25 cellular contexts compared by ENCODE assay signal in the genomic region with DNA sequence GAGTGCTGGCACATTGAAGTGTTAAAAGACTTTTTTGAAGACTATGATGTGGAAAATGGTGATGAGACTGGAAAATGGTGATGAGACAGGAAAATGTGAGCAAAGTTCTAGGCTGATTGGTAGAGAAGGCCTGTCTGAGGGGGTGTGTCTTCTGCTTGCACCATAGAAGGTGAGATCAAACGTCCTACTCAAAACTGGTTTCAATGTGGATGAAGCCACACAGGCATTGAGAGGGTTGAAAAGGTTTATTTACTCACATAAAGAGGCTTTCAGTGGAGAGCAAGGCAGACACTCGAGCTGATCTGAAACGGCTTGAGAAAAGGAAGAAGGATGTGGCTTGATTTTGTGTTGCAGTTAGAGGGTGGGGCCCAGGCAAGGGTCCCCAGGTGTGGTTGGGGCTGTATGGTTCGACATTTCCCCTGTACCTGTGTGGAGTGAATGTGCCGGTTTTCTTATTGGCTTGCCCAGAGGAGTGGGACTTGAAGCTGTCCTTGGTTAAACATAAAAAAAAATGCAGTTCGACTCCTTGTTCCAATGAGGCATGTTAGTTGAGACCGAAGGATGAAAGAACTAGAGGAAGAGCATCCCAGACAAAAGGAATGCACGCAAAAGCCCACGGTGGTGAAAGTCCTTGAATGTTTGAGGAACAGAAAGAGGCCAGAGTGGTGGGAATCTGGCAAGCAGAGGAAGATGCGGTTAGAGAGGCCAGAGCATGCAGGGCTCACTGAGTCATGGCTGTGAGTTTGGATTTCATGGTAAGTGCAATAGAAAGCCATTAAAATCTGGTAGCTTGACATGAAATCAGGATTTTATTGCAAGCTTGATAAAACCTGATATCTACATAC.
DNase-seq lines count a peak whose midpoint lies in the region; ATAC-seq, FAIRE-seq and TF ChIP-seq lines count a peak whose summit lies in the region.
"Had no signal": no experiment of that assay in that cellular context is flagged by ENCODE, and none has a peak within 500 bp of the region (broad histone marks: within the 10 kb centered on the region; RNA-seq: fewer than 3 reads in every experiment).

No MANE protein-coding gene starts in this region.

- no peak overlapping the region for H4K8ac ChIP-seq in H1 (ENCODE audit: extremely low read depth, insufficient read depth, low read length)

- H3K9ac ChIP-seq in GM23248 (no peak overlapping the region), H1 (replicated peaks in 1 of 4; ENCODE audit: extremely low read depth in 1 of 4, low read depth in 3 of 4, low read length in 3 of 4) (no peak overlapping the region)

- no peak overlapping the region for H3K4me3 ChIP-seq in AG10803 (ENCODE audit: low read length)
- H3K4me3 ChIP-seq in GM23248: no peak overlapping the region
- H3K4me3 ChIP-seq in H1 (ENCODE audit: extremely low read depth in 1 of 4, insufficient read depth in 2 of 4, low read depth in 3 of 4, low read length in 4 of 4): no peak overlapping the region
- H3K4me3 ChIP-seq in Peyer's patch: no peak overlapping the region
- H3K4me3 ChIP-seq: skin epidermis, uterus had no signal

- DNase-seq in AG10803 (ENCODE audit: low read depth) (peak; percentile 20), GM23248 (peak; percentile 16), NCI-H69 (lab: John Stamatoyannopoulos, UW) (peak; percentile 11), H1 (ENCODE audit: low read depth in 1 of 2, low spot score in 2 of 2) (no peak), substantia nigra (lab: John Stamatoyannopoulos, UW) (no peak), Peyer's patch (no peak)
- DNase-seq: activated CD4-positive, alpha-beta T cell treated with anti-CD3 and anti-CD28 coated beads, Interleukin-2, amount 50 U/mL, for 48 hours; activated naive CD4-positive, alpha-beta T cell treated with Interleukin-2 at 50 U/mL for 16 hours; cerebellar nuclear complex; DMS 273 treated with DMSO at 0.1 percent for 48 hours; effector CD4-positive, alpha-beta T cell; Kasumi-1; left cardiac atrium; NCI-H1436 treated with DMSO at 0.1 percent for 48 hours; NCI-H446; stimulated activated naive CD8-positive, alpha-beta T cell treated with anti-CD3 and anti-CD28 coated beads, Interleukin-15, amount 100 ng/mL, for 72 hours; T-cell; uterus had no signal

- TF ChIP-seq EP300 in H1 (IDR thresholded peaks at IDR 0.05; ENCODE audit: borderline replicate concordance in 1 of 2, low read depth in 2 of 2, low read length in 2 of 2): no peak

- in situ Hi-C loops in GM23248 (cut with MboI): no loop called here

- ATAC-seq in GM21717 (IDR thresholded peaks at IDR 0.05; ENCODE audit: unreplicated experiment): no peak
- ATAC-seq in HG02870 (IDR thresholded peaks at IDR 0.05; ENCODE audit: unreplicated experiment): no peak
- ATAC-seq: esophagus mucosa; left cardiac atrium; natural killer cell treated with Interleukin-12 subunit alpha and Interleukin-12 subunit beta and Interleukin-15 and Interleukin-18, amount 100 ng/mL, for 72 hours; stimulated activated naive CD8-positive, alpha-beta T cell treated with anti-CD3 and anti-CD28 coated beads, Interleukin-15, amount 100 ng/mL, for 72 hours; T-cell had no signal

- H2BK5ac ChIP-seq in H1 (ENCODE audit: low read depth, low read length): no peak overlapping the region

- no peak overlapping the region for H3K23ac ChIP-seq in H1 (ENCODE audit: insufficient read length)

- H3K4me1 ChIP-seq in GM23248 (ENCODE audit: insufficient read depth) (no peaks in the 10 kb centered on the region), H1 (replicated peaks in 1 of 4; ENCODE audit: control insufficient read depth in 3 of 4, insufficient read depth in 4 of 4, low read length in 3 of 4) (no peaks in the 10 kb centered on the region), Peyer's patch (no peaks in the 10 kb centered on the region)
- H3K4me1 ChIP-seq: uterus had no signal

- no peaks in the 10 kb centered on the region for H3F3A ChIP-seq in GM23248 (ENCODE audit: insufficient read depth)

- H3K56ac ChIP-seq in H1 (replicated peaks; ENCODE audit: insufficient read length, low read depth, low read length): no peak overlapping the region

- no peak overlapping the region for H2BK120ac ChIP-seq in H1 (replicated peaks; ENCODE audit: low read depth, low read length)

- CTCF ChIA-PET in H1 (lab: Charles Lee; ENCODE audit: partially characterized antibody): no interaction called here

- no peaks in the 10 kb centered on the region for H3K23me2 ChIP-seq in H1 (ENCODE audit: low read depth, low read length)

- H3K27ac ChIP-seq in GM23248: no peak overlapping the region
- no peak overlapping the region for H3K27ac ChIP-seq in H1 (ENCODE audit: low read depth, low read length)
- no peak overlapping the region for H3K27ac ChIP-seq in substantia nigra (ENCODE audit: low read depth, low read length, poor library complexity, severe bottlenecking)
- no peak overlapping the region for H3K27ac ChIP-seq in Peyer's patch
- H3K27ac ChIP-seq: skin epidermis, uterus, VCaP had no signal

- no peak overlapping the region for H4K5ac ChIP-seq in H1 (ENCODE audit: insufficient read length, low read depth, low read length)

- H3K14ac ChIP-seq in H1 (ENCODE audit: insufficient read length): no peak overlapping the region

- H3K4me2 ChIP-seq in GM23248 (ENCODE audit: unreplicated experiment): no peak overlapping the region
- H3K4me2 ChIP-seq in H1 (ENCODE audit: insufficient read depth in 1 of 2, low read depth in 2 of 2, low read length in 2 of 2): no peak overlapping the region

- TF ChIP-seq POLR2A in H1 (IDR thresholded peaks at IDR 0.05; ENCODE audit: control extremely low read depth in 1 of 2, low read depth in 2 of 2, low read length in 2 of 2) (no peak), Peyer's patch (IDR thresholded peaks at IDR 0.05) (no peak)

- no peak overlapping the region for H4K91ac ChIP-seq in H1 (replicated peaks; ENCODE audit: insufficient read length, low read length)

- H3K27me3 ChIP-seq in GM23248 (replicated peaks; ENCODE audit: insufficient read depth) (no peaks in the 10 kb centered on the region), H1 (replicated peaks in 1 of 4; ENCODE audit: control insufficient read depth in 3 of 4, extremely low read depth in 1 of 4, insufficient read depth in 3 of 4, low read length in 3 of 4) (no peaks in the 10 kb centered on the region), Peyer's patch (no peaks in the 10 kb centered on the region)
- H3K27me3 ChIP-seq: uterus had no signal

- no peak overlapping the region; the same call in 1 of the 2 replicates for H3K18ac ChIP-seq in H1 (ENCODE audit: extremely low read depth, low read length)

- H3K79me2 ChIP-seq in GM23248 (ENCODE audit: insufficient read depth) (no peaks in the 10 kb centered on the region), H1 (ENCODE audit: control insufficient read depth in 1 of 2, insufficient read depth in 2 of 2, low read length in 2 of 2) (no peaks in the 10 kb centered on the region)

- no peak overlapping the region for H3K4ac ChIP-seq in H1 (replicated peaks; ENCODE audit: insufficient read length, low read depth, low read length)

- H3K9me2 ChIP-seq in GM23248 (ENCODE audit: insufficient read depth): no peaks in the 10 kb centered on the region

- H2AFZ ChIP-seq in GM23248 (no peak overlapping the region), H1 (ENCODE audit: low read length) (0 out of 2 replicates have a peak overlapping the region, but pooled peaks have one; percentile 54)

- no peak overlapping the region for H2AK5ac ChIP-seq in H1 (ENCODE audit: low read depth, low read length)

- no peaks in the 10 kb centered on the region for H3K79me1 ChIP-seq in H1 (ENCODE audit: low read depth, low read length)

- no peak for TF ChIP-seq RAD21 in H1 (IDR thresholded peaks at IDR 0.05 in 1 of 2, conservative IDR thresholded peaks at IDR 0.05 in 1 of 2; ENCODE audit: low read depth in 2 of 2, low read length in 2 of 2)

- TF ChIP-seq CTCF in AG10803 (conservative IDR thresholded peaks at IDR 0.05; ENCODE audit: low read length) (no peak), H1 (IDR thresholded peaks at IDR 0.05; ENCODE audit: control extremely low read depth in 1 of 3, insufficient read depth in 1 of 3, low read depth in 1 of 3, low read length in 3 of 3) (no peak), Peyer's patch (IDR thresholded peaks at IDR 0.05) (no peak)

- no peaks in the 10 kb centered on the region for H3K9me3 ChIP-seq in GM23248 (ENCODE audit: low read depth)
- no peaks in the 10 kb centered on the region for H3K9me3 ChIP-seq in H1 (ENCODE audit: insufficient read depth in 2 of 2, low read depth in 1 of 2, low read length in 1 of 2)
- H3K9me3 ChIP-seq in Peyer's patch: no peaks in the 10 kb centered on the region
- H3K9me3 ChIP-seq: uterus had no signal

- H2BK15ac ChIP-seq in H1 (ENCODE audit: low read length): no peak overlapping the region

- no peak overlapping the region for H2BK12ac ChIP-seq in H1 (ENCODE audit: low read depth, low read length)

- FAIRE-seq in H1 (lab: Jason Lieb, UNC): no peak
- FAIRE-seq: HTR-8/SVneo had no signal

- 42 to 54% methylated on average over 10 of the region's 10 CpGs for WGBS in GM23248 (ENCODE audit: low coverage in 1 of 2, low lambda C conversion rate in 2 of 2, missing lambda C conversion rate in 2 of 2), 2 experiments
- WGBS in H1 (ENCODE audit: extremely low coverage in 1 of 2, insufficient coverage in 1 of 2, insufficient read length in 1 of 2, insufficient replicate concordance in 2 of 2, low coverage in 1 of 2, low lambda C conversion rate in 2 of 2, missing lambda C conversion rate in 1 of 2), 2 experiments: 88% methylated on average over 10 of the region's 10 CpGs; no CpG with 5 or more reads in 1 of the 2 experiments

- no peaks in the 10 kb centered on the region for H4K20me1 ChIP-seq in GM23248 (ENCODE audit: insufficient read depth)
- no peaks in the 10 kb centered on the region for H4K20me1 ChIP-seq in H1 (replicated peaks in 1 of 2; ENCODE audit: control insufficient read depth in 1 of 2, insufficient read depth in 2 of 2, low read length in 2 of 2)

- H3K36me3 ChIP-seq in GM23248 (ENCODE audit: low read depth) (no peaks in the 10 kb centered on the region), H1 (ENCODE audit: control insufficient read depth in 2 of 4, insufficient read depth in 4 of 4, low read length in 3 of 4) (no peaks in the 10 kb centered on the region), Peyer's patch (no peaks in the 10 kb centered on the region)
- H3K36me3 ChIP-seq: uterus had no signal

- no peak overlapping the region for H2BK20ac ChIP-seq in H1 (ENCODE audit: low read length)

- POLR2A ChIA-PET in H1 (lab: Charles Lee; ENCODE audit: partially characterized antibody): interaction anchor here (0.7 kb wide), 1 partner anchor 108 kb away, joined by 3 read pairs; no protein-coding TSS in a partner anchor

TF ChIP-seq in H1, 55 proteins besides CTCF, POLR2A, EP300 and RAD21:
- TF ChIP-seq TEAD4 (IDR thresholded peaks at IDR 0.05; ENCODE audit: low read depth, low read length) (no peak), SRF (IDR thresholded peaks at IDR 0.05; ENCODE audit: low read depth, low read length) (no peak), CHD2 (IDR thresholded peaks at IDR 0.05; ENCODE audit: low read length) (no peak)
- TF ChIP-seq, protein P1, sequence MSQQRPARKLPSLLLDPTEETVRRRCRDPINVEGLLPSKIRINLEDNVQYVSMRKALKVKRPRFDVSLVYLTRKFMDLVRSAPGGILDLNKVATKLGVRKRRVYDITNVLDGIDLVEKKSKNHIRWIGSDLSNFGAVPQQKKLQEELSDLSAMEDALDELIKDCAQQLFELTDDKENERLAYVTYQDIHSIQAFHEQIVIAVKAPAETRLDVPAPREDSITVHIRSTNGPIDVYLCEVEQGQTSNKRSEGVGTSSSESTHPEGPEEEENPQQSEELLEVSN (IDR thresholded peaks at IDR 0.05): no peak

Comparison
In these comparisons a context has a peak if more than half of its experiments do, and no peak if none do; other contexts are left out.
1. DNase-seq: peak in AG10803 (single experiment), GM23248 (single experiment) and NCI-H69 (single experiment); none in H1 (0 of 2), substantia nigra (0 of 49) and Peyer's patch (0 of 3).